21 cellular contexts compared by ENCODE assay signal in the genomic region with DNA sequence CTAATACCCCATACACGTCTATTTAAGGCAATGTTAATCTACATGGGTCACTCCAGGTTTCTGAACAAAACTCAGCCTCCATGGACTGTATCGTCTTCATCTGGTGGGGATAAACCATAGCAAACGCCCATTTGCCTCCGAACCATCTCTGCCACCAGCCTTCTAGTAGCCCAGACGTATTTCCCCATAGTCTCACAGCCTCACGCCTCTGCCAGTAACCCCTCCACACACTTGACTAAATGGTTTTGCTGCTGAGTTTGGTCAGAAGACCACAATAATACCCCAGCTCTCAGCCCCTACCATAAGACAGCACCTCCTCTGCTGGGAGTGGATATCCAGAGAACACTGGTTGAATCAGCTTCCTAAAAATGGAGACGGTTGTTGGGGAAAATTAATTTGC. TPM values are rescaled to one million over a fixed set of nuclear protein-coding genes. Genes with fewer than 3 reads are reported as not detected.
DNase-seq lines count a peak whose midpoint lies in the region; ATAC-seq, FAIRE-seq and TF ChIP-seq lines count a peak whose summit lies in the region.
"Had no signal": no experiment of that assay in that cellular context is flagged by ENCODE, and none has a peak within 500 bp of the region (broad histone marks: within the 10 kb centered on the region; RNA-seq: fewer than 3 reads in every experiment).

No MANE protein-coding gene starts in this region.

- no peaks in the 10 kb centered on the region for H3K4me1 ChIP-seq in HEK293 (ENCODE audit: control insufficient read depth, insufficient read depth, low read length)
- peaks cover 12 to 21% of the 10 kb centered on the region in 2 donors for H3K4me1 ChIP-seq in small intestine (ENCODE audit: control insufficient read depth in 2 of 2, insufficient read depth in 1 of 2, low read depth in 1 of 2, low read length in 1 of 2)
- H3K4me1 ChIP-seq: pancreas had no signal

- no peaks in the 10 kb centered on the region for H3K27me3 Mint-ChIP-seq in T-helper 1 cell treated with Interleukin-12 subunit alpha and Interleukin-12 subunit beta and Interleukin-4 antibody, amounts not matched to agents 30 μg/mL and 1 μg/mL, for 36 hours (ENCODE audit: low read depth)
- no peaks in the 10 kb centered on the region for H3K27me3 Mint-ChIP-seq in activated CD8-positive, alpha-beta T cell treated with anti-CD3 and anti-CD28 coated beads, Interleukin-2, amount 10 ng/mL, durations not matched to agents 7 days and 5 days (ENCODE audit: low read depth)
- H3K27me3 Mint-ChIP-seq in natural killer cell (ENCODE audit: low read depth in 2 of 2) = no peaks in the 10 kb centered on the region
- no peaks in the 10 kb centered on the region for H3K27me3 Mint-ChIP-seq in glutamatergic neuron (ENCODE audit: unreplicated experiment)
- H3K27me3 Mint-ChIP-seq: type B pancreatic cell had no signal

- DNase-seq in T-helper 1 cell (no peak), natural killer cell (no peak), small intestine (no peak), glutamatergic neuron (no peak)
- no peak for DNase-seq in activated CD8-positive, alpha-beta T cell treated with anti-CD3 and anti-CD28 coated beads, Interleukin-2, amount 10 ng/mL, durations not matched to agents 7 days and 5 days
- DNase-seq: activated gamma-delta T cell treated with Interleukin-2 at 50 U/mL for 16 hours, KG1, left ventricle myocardium inferior, mucosa of descending colon, NCI-H2171, pancreas had no signal

- peak overlapping the region; percentile 84 for H3K27ac Mint-ChIP-seq in T-helper 1 cell treated with Interleukin-12 subunit alpha and Interleukin-12 subunit beta and Interleukin-4 antibody, amounts not matched to agents 30 μg/mL and 1 μg/mL, for 36 hours
- peak overlapping the region; percentile 81 for H3K27ac Mint-ChIP-seq in activated CD8-positive, alpha-beta T cell treated with anti-CD3 and anti-CD28 coated beads, Interleukin-2, amount 10 ng/mL, durations not matched to agents 7 days and 5 days
- H3K27ac Mint-ChIP-seq in natural killer cell = peak overlapping the region; percentile 88 to 89
- no peak overlapping the region for H3K27ac Mint-ChIP-seq in glutamatergic neuron (ENCODE audit: unreplicated experiment)
- H3K27ac Mint-ChIP-seq: type B pancreatic cell had no signal

- TF ChIP-seq CTCF in HEK293 (tag by site-specific recombination; IDR thresholded peaks at IDR 0.05) = no peak
- no peak for TF ChIP-seq CTCF in natural killer cell (IDR thresholded peaks at IDR 0.05)
- TF ChIP-seq CTCF in glutamatergic neuron (IDR thresholded peaks at IDR 0.05; ENCODE audit: partially characterized antibody, unreplicated experiment) = no peak

- CTCF ChIA-PET in HEK293 (lab: Yijun Ruan, JAX) = interaction anchor here (0.9 to 2.8 kb wide), 2 partner anchors 16 to 279 kb away, joined by 3 to 9 read pairs; no protein-coding TSS in a partner anchor
- CTCF ChIA-PET in activated CD8-positive, alpha-beta T cell treated with anti-CD3 and anti-CD28 coated beads, Interleukin-2, amount 10 ng/mL, durations not matched to agents 7 days and 5 days (lab: Charles Lee) = interaction anchor here (0.8 to 6.6 kb wide), 11 partner anchors 9 to 277 kb away, joined by 3 to 106 read pairs (median 5); partner anchors contain the start of genes ERAP2 and LIX1

- POLR2A ChIA-PET in HEK293 (lab: Yijun Ruan, JAX) = interaction anchor here (1.2 kb wide), 1 partner anchor 51 kb away, joined by 3 read pairs; the partner anchor contains the start of gene LNPEP
- POLR2A ChIA-PET in activated CD8-positive, alpha-beta T cell treated with anti-CD3 and anti-CD28 coated beads, Interleukin-2, amount 10 ng/mL, durations not matched to agents 7 days and 5 days (lab: Charles Lee) = interaction anchor here (1.0 to 2.6 kb wide), 6 partner anchors 9 to 51 kb away, joined by 3 to 12 read pairs (median 6); partner anchors contain the start of genes ERAP2 and LNPEP

- no peak for ATAC-seq in activated CD8-positive, alpha-beta T cell treated with anti-CD3 and anti-CD28 coated beads, Interleukin-2, amount 10 ng/mL, durations not matched to agents 7 days and 5 days
- ATAC-seq in natural killer cell (peak; percentile 52 to 80 (median 63)), GM21390 (IDR thresholded peaks at IDR 0.05; ENCODE audit: unreplicated experiment) (no peak)
- ATAC-seq: mucosa of descending colon, pancreas had no signal

- H3K9me3 Mint-ChIP-seq in T-helper 1 cell treated with Interleukin-12 subunit alpha and Interleukin-12 subunit beta and Interleukin-4 antibody, amounts not matched to agents 30 μg/mL and 1 μg/mL, for 36 hours = no peaks in the 10 kb centered on the region
- no peaks in the 10 kb centered on the region for H3K9me3 Mint-ChIP-seq in activated CD8-positive, alpha-beta T cell treated with anti-CD3 and anti-CD28 coated beads, Interleukin-2, amount 10 ng/mL, durations not matched to agents 7 days and 5 days (ENCODE audit: insufficient read depth)
- H3K9me3 Mint-ChIP-seq in natural killer cell (no peaks in the 10 kb centered on the region), glutamatergic neuron (ENCODE audit: unreplicated experiment) (no peaks in the 10 kb centered on the region)
- H3K9me3 Mint-ChIP-seq: brain, type B pancreatic cell had no signal

- H3K27me3 ChIP-seq in small intestine (ENCODE audit: control insufficient read depth in 2 of 2, insufficient read depth in 2 of 2, low read length in 2 of 2) = no peaks in the 10 kb centered on the region
- H3K27me3 ChIP-seq: BLaER1, pancreas had no signal

- peak overlapping the region; percentile 4 for H3K4me3 Mint-ChIP-seq in T-helper 1 cell treated with Interleukin-12 subunit alpha and Interleukin-12 subunit beta and Interleukin-4 antibody, amounts not matched to agents 30 μg/mL and 1 μg/mL, for 36 hours
- H3K4me3 Mint-ChIP-seq in activated CD8-positive, alpha-beta T cell treated with anti-CD3 and anti-CD28 coated beads, Interleukin-2, amount 10 ng/mL, durations not matched to agents 7 days and 5 days = peak overlapping the region; percentile 44
- H3K4me3 Mint-ChIP-seq in natural killer cell (peak overlapping the region; percentile 67), glutamatergic neuron (ENCODE audit: unreplicated experiment) (no peak overlapping the region)
- H3K4me3 Mint-ChIP-seq: brain, type B pancreatic cell had no signal

- H3K9me3 ChIP-seq in HEK293 (ENCODE audit: control insufficient read depth, insufficient read depth, low read depth, low read length) (no peaks in the 10 kb centered on the region), small intestine (ENCODE audit: control insufficient read depth, low read depth) (no peaks in the 10 kb centered on the region)
- H3K9me3 ChIP-seq: BLaER1, left ventricle myocardium inferior, mucosa of descending colon, pancreas had no signal

- 89 to 93% (median 90%) methylated on average over 7 of the region's 7 CpGs for WGBS in small intestine, 3 donors

- no peak overlapping the region for H3K27ac ChIP-seq in HEK293 (ENCODE audit: extremely low read depth, low read depth, low read length)
- H3K27ac ChIP-seq in small intestine (ENCODE audit: low read depth in 1 of 2, low read length in 1 of 2) = peak overlapping the region in 1 of 2 donors; percentile 47
- H3K27ac ChIP-seq: 22Rv1, BLaER1, coronary artery, left ventricle myocardium inferior, pancreas had no signal

- no peak overlapping the region for H3K4me3 ChIP-seq in HEK293 (ENCODE audit: low read depth, low read length)
- no peak overlapping the region for H3K4me3 ChIP-seq in small intestine (ENCODE audit: low read depth in 1 of 2, low read length in 2 of 2)
- H3K4me3 ChIP-seq: BLaER1, coronary artery, left ventricle myocardium inferior, mucosa of descending colon, pancreas, skin epidermis had no signal

- H3K36me3 Mint-ChIP-seq in T-helper 1 cell treated with Interleukin-12 subunit alpha and Interleukin-12 subunit beta and Interleukin-4 antibody, amounts not matched to agents 30 μg/mL and 1 μg/mL, for 36 hours (ENCODE audit: low read depth) = peaks cover 77% of the 10 kb centered on the region
- peaks cover 86% of the 10 kb centered on the region for H3K36me3 Mint-ChIP-seq in activated CD8-positive, alpha-beta T cell treated with anti-CD3 and anti-CD28 coated beads, Interleukin-2, amount 10 ng/mL, durations not matched to agents 7 days and 5 days (ENCODE audit: low read depth)
- H3K36me3 Mint-ChIP-seq in natural killer cell = peaks cover 31% of the 10 kb centered on the region
- H3K36me3 Mint-ChIP-seq in glutamatergic neuron (ENCODE audit: unreplicated experiment) = no peaks in the 10 kb centered on the region
- H3K36me3 Mint-ChIP-seq: brain, type B pancreatic cell had no signal

- H3K4me1 Mint-ChIP-seq in T-helper 1 cell treated with Interleukin-12 subunit alpha and Interleukin-12 subunit beta and Interleukin-4 antibody, amounts not matched to agents 30 μg/mL and 1 μg/mL, for 36 hours (ENCODE audit: low read depth) = peaks cover 72% of the 10 kb centered on the region
- H3K4me1 Mint-ChIP-seq in activated CD8-positive, alpha-beta T cell treated with anti-CD3 and anti-CD28 coated beads, Interleukin-2, amount 10 ng/mL, durations not matched to agents 7 days and 5 days (ENCODE audit: low read depth) = peaks cover 73% of the 10 kb centered on the region
- H3K4me1 Mint-ChIP-seq in natural killer cell (peaks cover 56 to 69% of the 10 kb centered on the region in 2 donors), glutamatergic neuron (ENCODE audit: low read depth, unreplicated experiment) (no peaks in the 10 kb centered on the region)

- intact Hi-C loops in natural killer cell (cut with micrococcal nuclease) = loop anchor here (2.0 kb wide), 1 partner anchor 78 kb away; no protein-coding TSS in a partner anchor

- FAIRE-seq in small intestine (lab: Jason Lieb, UNC) = no peak
- FAIRE-seq: H1, pancreas had no signal

- no peaks in the 10 kb centered on the region for H3K36me3 ChIP-seq in HEK293 (ENCODE audit: control insufficient read depth in 2 of 2, insufficient read depth in 1 of 2, low read length in 2 of 2)
- peaks cover 9 to 16% of the 10 kb centered on the region in 2 donors for H3K36me3 ChIP-seq in small intestine (ENCODE audit: control insufficient read depth in 2 of 2, insufficient read depth in 2 of 2, low read length in 2 of 2)
- H3K36me3 ChIP-seq: pancreas had no signal

TF ChIP-seq in HEK293, 187 proteins besides CTCF, POLR2A, EP300 and RAD21 (continues in another document):
- TF ChIP-seq YY2 (tag by site-specific recombination; IDR thresholded peaks at IDR 0.05) = no peak

RNA-seq across cellular contexts. Expression of gene ERAP2, which starts 8.7 kb away (rescaled TPM):
- 10 to 100 TPM; 93.0 to 96.0 TPM for total RNA-seq in activated CD8-positive, alpha-beta T cell treated with anti-CD3 and anti-CD28 coated beads, Interleukin-2, amount 10 ng/mL, durations not matched to agents 7 days and 5 days
- total RNA-seq in natural killer cell = 10 to 100 TPM; 41.5 to 81.8 (median 79.2) TPM
- 10 to 100 TPM in 1 of 3 donors, 1 to 10 TPM in 2; 4.1 to 43.3 (median 7.4) TPM for polyA plus RNA-seq in small intestine
- not detected for total RNA-seq in glutamatergic neuron (ENCODE audit: unreplicated experiment)
- total RNA-seq: H1 had no signal

RNA-seq across cellular contexts. Expression of gene LNPEP, which starts 50.9 kb away (rescaled TPM):
- total RNA-seq in activated CD8-positive, alpha-beta T cell treated with anti-CD3 and anti-CD28 coated beads, Interleukin-2, amount 10 ng/mL, durations not matched to agents 7 days and 5 days = 10 to 100 TPM; 85.9 to 90.1 TPM
- total RNA-seq in natural killer cell = 100 to 1,000 TPM; 126 to 162 (median 135) TPM
- 1 to 10 TPM; 1.1 to 7.0 (median 1.6) TPM for polyA plus RNA-seq in small intestine
- total RNA-seq in glutamatergic neuron (ENCODE audit: unreplicated experiment) = 9.3 TPM

Comparison
In these comparisons a context has a peak if more than half of its experiments do, and no peak if none do; other contexts are left out.
1. ATAC-seq: peak in natural killer cell (3 of 3); none in activated CD8-positive, alpha-beta T cell treated with anti-CD3 and anti-CD28 coated beads, Interleukin-2, amount 10 ng/mL, durations not matched to agents 7 days and 5 days (single experiment) and GM21390 (single experiment).
2. RNA of gene ERAP2, which starts 8.7 kb away (total RNA-seq): 93.0 to 96.0 TPM in activated CD8-positive, alpha-beta T cell treated with anti-CD3 and anti-CD28 coated beads, Interleukin-2, amount 10 ng/mL, durations not matched to agents 7 days and 5 days and 41.5 to 81.8 TPM in natural killer cell; not detected in glutamatergic neuron (single experiment); every median in the first group is over 10 times any median in the second.